ENCODE assay signal across 12 cellular contexts in the genomic region with DNA sequence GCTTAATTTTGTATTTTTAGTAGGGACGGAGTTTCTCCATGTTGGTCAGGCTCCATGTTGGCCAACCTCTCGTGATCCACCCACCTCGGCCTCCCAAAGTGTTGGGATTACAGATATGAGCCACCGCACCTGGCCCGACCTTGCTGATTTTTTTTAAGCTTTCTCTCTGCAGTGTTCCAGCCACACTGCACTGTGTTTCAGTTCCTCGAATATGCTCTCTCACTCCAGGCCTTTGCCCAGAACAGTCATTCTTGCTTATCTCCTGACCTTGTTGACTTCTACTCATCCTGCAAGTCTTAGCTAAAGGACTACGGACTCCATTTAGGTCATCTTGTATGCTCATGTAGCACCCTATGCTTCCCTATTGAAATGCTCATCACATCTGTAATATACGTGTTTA. TPM values are rescaled to one million over a fixed set of nuclear protein-coding genes. Genes with fewer than 3 reads are reported as not detected.
A peak's percentile ranks its signal among the peaks of the same experiment; 100 is the strongest.
DNase-seq lines count a peak whose midpoint lies in the region; ATAC-seq and TF ChIP-seq lines count a peak whose summit lies in the region.
"Had no signal": no experiment of that assay in that cellular context is flagged by ENCODE, and none has a peak within 500 bp of the region (broad histone marks: within the 10 kb centered on the region; RNA-seq: fewer than 3 reads in every experiment).

No MANE protein-coding gene starts in this region.

- H3K36me3 Mint-ChIP-seq in activated naive CD8-positive, alpha-beta T cell treated with anti-CD3 and anti-CD28 coated beads, Interleukin-2, amount 50 U/mL, for 24 hours (ENCODE audit: low read depth) = peaks cover 34% of the 10 kb centered on the region
- H3K36me3 Mint-ChIP-seq in stimulated activated effector memory CD8-positive, alpha-beta T cell treated with anti-CD3 and anti-CD28 coated beads, Interleukin-12 subunit alpha, Interleukin-12 subunit beta, amount 100 ng/mL, for 72 hours = peaks cover 77% of the 10 kb centered on the region

- H3K27me3 Mint-ChIP-seq in activated naive CD8-positive, alpha-beta T cell treated with anti-CD3 and anti-CD28 coated beads, Interleukin-2, amount 50 U/mL, for 24 hours = no peaks in the 10 kb centered on the region

- no peak overlapping the region for H3K4ac ChIP-seq in trophoblast cell (ENCODE audit: low read depth, low read length)

- H2BK5ac ChIP-seq in trophoblast cell (ENCODE audit: low read depth, low read length, poor library complexity) = no peak overlapping the region

- no peak overlapping the region for H3K4me2 ChIP-seq in PC-3 (ENCODE audit: low read length)
- no peak overlapping the region for H3K4me2 ChIP-seq in trophoblast cell (ENCODE audit: low read length)

- H3K4me1 Mint-ChIP-seq in activated naive CD8-positive, alpha-beta T cell treated with anti-CD3 and anti-CD28 coated beads, Interleukin-2, amount 50 U/mL, for 24 hours = peaks cover 49% of the 10 kb centered on the region
- H3K4me1 Mint-ChIP-seq in stimulated activated effector memory CD8-positive, alpha-beta T cell treated with anti-CD3 and anti-CD28 coated beads, Interleukin-12 subunit alpha, Interleukin-12 subunit beta, amount 100 ng/mL, for 72 hours = peaks cover 50% of the 10 kb centered on the region

- no peaks in the 10 kb centered on the region for H3F3A ChIP-seq in PC-3 (ENCODE audit: low read length, unreplicated experiment)

- H3K36me3 ChIP-seq in PC-3 (ENCODE audit: low read depth, low read length) (peaks cover 28% of the 10 kb centered on the region), trophoblast cell (ENCODE audit: control insufficient read depth in 1 of 2, insufficient read depth in 2 of 2, low read length in 2 of 2) (peaks cover 9 to 11% of the 10 kb centered on the region in 2 experiments), tibial nerve (peaks cover 0 to 22% (median 0%) of the 10 kb centered on the region in 3 donors)

- POLR2A ChIA-PET in PC-3 (lab: Charles Lee; ENCODE audit: unreplicated experiment) = no interaction called here

- CTCF ChIA-PET in PC-3 (lab: Charles Lee) = no interaction called here

- H3K4me3 ChIP-seq in PC-3 (ENCODE audit: low read length) (no peak overlapping the region), trophoblast cell (ENCODE audit: low read depth, low read length) (no peak overlapping the region), tibial nerve (no peak overlapping the region)
- H3K4me3 ChIP-seq: lung, thoracic aorta had no signal

- ATAC-seq in GM18498 (IDR thresholded peaks at IDR 0.05; ENCODE audit: unreplicated experiment) (peak; percentile 38), GM21367 (IDR thresholded peaks at IDR 0.05; ENCODE audit: unreplicated experiment) (peak; percentile 29), HG03108 (IDR thresholded peaks at IDR 0.05; ENCODE audit: unreplicated experiment) (peak; percentile 45), PC-3 (no peak)
- ATAC-seq in activated naive CD8-positive, alpha-beta T cell treated with anti-CD3 and anti-CD28 coated beads, Interleukin-2, amount 50 U/mL, for 24 hours = no peak
- no peak for ATAC-seq in stimulated activated effector memory CD8-positive, alpha-beta T cell treated with anti-CD3 and anti-CD28 coated beads, Interleukin-12 subunit alpha, Interleukin-12 subunit beta, amount 100 ng/mL, for 72 hours

- H3K27me3 ChIP-seq in PC-3 (ENCODE audit: low read length) = no peaks in the 10 kb centered on the region
- H3K27me3 ChIP-seq in trophoblast cell (ENCODE audit: insufficient read depth, low read length) = no peaks in the 10 kb centered on the region
- no peaks in the 10 kb centered on the region for H3K27me3 ChIP-seq in tibial nerve

- H2AK5ac ChIP-seq in trophoblast cell (ENCODE audit: low read length) = no peak overlapping the region

- no peak overlapping the region for H4K12ac ChIP-seq in trophoblast cell (ENCODE audit: low read depth, low read length)

- H3K27ac Mint-ChIP-seq in activated naive CD8-positive, alpha-beta T cell treated with anti-CD3 and anti-CD28 coated beads, Interleukin-2, amount 50 U/mL, for 24 hours = no peak overlapping the region
- H3K27ac Mint-ChIP-seq in stimulated activated effector memory CD8-positive, alpha-beta T cell treated with anti-CD3 and anti-CD28 coated beads, Interleukin-12 subunit alpha, Interleukin-12 subunit beta, amount 100 ng/mL, for 72 hours = no peak overlapping the region

- H4K20me1 ChIP-seq in PC-3 (ENCODE audit: low read length) = no peaks in the 10 kb centered on the region

- no peak overlapping the region for H3K18ac ChIP-seq in trophoblast cell (ENCODE audit: low read length)

- H3K79me1 ChIP-seq in trophoblast cell (ENCODE audit: low read length) = peaks cover 8% of the 10 kb centered on the region

- intact Hi-C loops in PC-3 (cut with micrococcal nuclease) = no loop called here

- H2BK120ac ChIP-seq in trophoblast cell (ENCODE audit: insufficient read depth, low read length, poor library complexity) = no peak overlapping the region

- no peaks in the 10 kb centered on the region for H3K9me3 Mint-ChIP-seq in activated naive CD8-positive, alpha-beta T cell treated with anti-CD3 and anti-CD28 coated beads, Interleukin-2, amount 50 U/mL, for 24 hours
- H3K9me3 Mint-ChIP-seq in stimulated activated effector memory CD8-positive, alpha-beta T cell treated with anti-CD3 and anti-CD28 coated beads, Interleukin-12 subunit alpha, Interleukin-12 subunit beta, amount 100 ng/mL, for 72 hours = no peaks in the 10 kb centered on the region

- TF ChIP-seq CTCF in PC-3 (conservative IDR thresholded peaks at IDR 0.05; ENCODE audit: low read depth, low read length) (no peak), tibial nerve (IDR thresholded peaks at IDR 0.05) (no peak)

- no peaks in the 10 kb centered on the region for H3K9me2 ChIP-seq in PC-3 (replicated peaks; ENCODE audit: low read length)

- H4K8ac ChIP-seq in trophoblast cell (ENCODE audit: low read depth, low read length) = no peak overlapping the region

- no peak overlapping the region for H3K9ac ChIP-seq in PC-3 (ENCODE audit: low read length)
- H3K9ac ChIP-seq in trophoblast cell (ENCODE audit: low read length) = no peak overlapping the region

- no CpG with 5 or more reads among the region's 8 CpGs for WGBS in trophoblast cell (ENCODE audit: extremely low coverage, insufficient coverage, insufficient read length)
- 91 to 94% methylated on average over 8 of the region's 8 CpGs for WGBS in tibial nerve, 2 donors

- no peak for DNase-seq in activated naive CD8-positive, alpha-beta T cell treated with anti-CD3 and anti-CD28 coated beads, Interleukin-2, amount 50 U/mL, for 24 hours
- DNase-seq in PC-3 (no peak), trophoblast cell (no peak), tibial nerve (ENCODE audit: low spot score in 2 of 2) (no peak)
- DNase-seq in stimulated activated effector memory CD8-positive, alpha-beta T cell treated with anti-CD3 and anti-CD28 coated beads, Interleukin-12 subunit alpha, Interleukin-12 subunit beta, amount 100 ng/mL, for 72 hours (ENCODE audit: low spot score in 2 of 2) = no peak
- DNase-seq: NCI-H226; stimulated activated CD4-positive, alpha-beta T cell treated with anti-CD3 and anti-CD28 coated beads, Interleukin-15, amount 100 ng/mL, for 24 hours had no signal

- H2BK12ac ChIP-seq in trophoblast cell (ENCODE audit: low read length) = no peak overlapping the region

- no peak overlapping the region for H3K27ac ChIP-seq in PC-3 (ENCODE audit: low read length)
- no peak overlapping the region for H3K27ac ChIP-seq in trophoblast cell (ENCODE audit: low read depth, low read length)
- H3K27ac ChIP-seq in tibial nerve = no peak overlapping the region
- H3K27ac ChIP-seq: thoracic aorta had no signal

- H3K4me1 ChIP-seq in PC-3 (ENCODE audit: insufficient read depth, low read length) (peaks cover 16% of the 10 kb centered on the region), trophoblast cell (ENCODE audit: control insufficient read depth in 1 of 2, insufficient read depth in 2 of 2, low read length in 2 of 2) (no peaks in the 10 kb centered on the region), tibial nerve (peaks cover 0 to 55% (median 16%) of the 10 kb centered on the region in 4 donors)

- no peak overlapping the region for H3K23ac ChIP-seq in trophoblast cell (ENCODE audit: low read length)

- no peak overlapping the region for H3K14ac ChIP-seq in trophoblast cell (ENCODE audit: low read length)

- peak overlapping the region; percentile 24 for H3K4me3 Mint-ChIP-seq in activated naive CD8-positive, alpha-beta T cell treated with anti-CD3 and anti-CD28 coated beads, Interleukin-2, amount 50 U/mL, for 24 hours
- H3K4me3 Mint-ChIP-seq in stimulated activated effector memory CD8-positive, alpha-beta T cell treated with anti-CD3 and anti-CD28 coated beads, Interleukin-12 subunit alpha, Interleukin-12 subunit beta, amount 100 ng/mL, for 72 hours = no peak overlapping the region

- no peak for TF ChIP-seq EP300 in tibial nerve (IDR thresholded peaks at IDR 0.05)

- no peak overlapping the region for H4K91ac ChIP-seq in trophoblast cell (ENCODE audit: low read depth, low read length)

- peaks cover 55% of the 10 kb centered on the region for H3K79me2 ChIP-seq in PC-3 (ENCODE audit: low read length)
- peaks cover 11% of the 10 kb centered on the region for H3K79me2 ChIP-seq in trophoblast cell (ENCODE audit: control insufficient read depth, insufficient read depth, low read length, poor library complexity)

- H3K9me3 ChIP-seq in PC-3 (ENCODE audit: low read length) = no peaks in the 10 kb centered on the region
- H3K9me3 ChIP-seq in trophoblast cell (ENCODE audit: insufficient read depth, low read depth, low read length) = no peaks in the 10 kb centered on the region
- H3K9me3 ChIP-seq in tibial nerve = no peaks in the 10 kb centered on the region
- H3K9me3 ChIP-seq: thoracic aorta had no signal

- H2AFZ ChIP-seq in PC-3 (ENCODE audit: low read length) (no peak overlapping the region), trophoblast cell (ENCODE audit: insufficient read depth, low read length, poor library complexity) (no peak overlapping the region)

- BruUV-seq in PC-3 (replicated peaks; lab: Mats Ljungman, UMichigan) = no TSS peak

- no peak for TF ChIP-seq POLR2A in tibial nerve (IDR thresholded peaks at IDR 0.05)

RNA-seq across cellular contexts. Expression of gene SNAPC3, which starts 3.3 kb away (rescaled TPM):
- 25.4 and 34.2 TPM in 2 replicates for total RNA-seq in PC-3 (2014; rRNA removed)
- polyA plus RNA-seq in trophoblast cell (2013) = 25.1 and 25.6 TPM in 2 replicates
- total RNA-seq in tibial nerve = 10 to 100 TPM; 28.8 to 42.3 (median 29.7) TPM

Comparison
In these comparisons a context has a peak if more than half of its experiments do, and no peak if none do; other contexts are left out.
1. ATAC-seq: peak in GM18498 (single experiment), GM21367 (single experiment) and HG03108 (single experiment); none in activated naive CD8-positive, alpha-beta T cell treated with anti-CD3 and anti-CD28 coated beads, Interleukin-2, amount 50 U/mL, for 24 hours (single experiment), PC-3 (single experiment) and stimulated activated effector memory CD8-positive, alpha-beta T cell treated with anti-CD3 and anti-CD28 coated beads, Interleukin-12 subunit alpha, Interleukin-12 subunit beta, amount 100 ng/mL, for 72 hours (single experiment).